Comparison of ENCODE assay signal across 8 cellular contexts in the genomic region with DNA sequence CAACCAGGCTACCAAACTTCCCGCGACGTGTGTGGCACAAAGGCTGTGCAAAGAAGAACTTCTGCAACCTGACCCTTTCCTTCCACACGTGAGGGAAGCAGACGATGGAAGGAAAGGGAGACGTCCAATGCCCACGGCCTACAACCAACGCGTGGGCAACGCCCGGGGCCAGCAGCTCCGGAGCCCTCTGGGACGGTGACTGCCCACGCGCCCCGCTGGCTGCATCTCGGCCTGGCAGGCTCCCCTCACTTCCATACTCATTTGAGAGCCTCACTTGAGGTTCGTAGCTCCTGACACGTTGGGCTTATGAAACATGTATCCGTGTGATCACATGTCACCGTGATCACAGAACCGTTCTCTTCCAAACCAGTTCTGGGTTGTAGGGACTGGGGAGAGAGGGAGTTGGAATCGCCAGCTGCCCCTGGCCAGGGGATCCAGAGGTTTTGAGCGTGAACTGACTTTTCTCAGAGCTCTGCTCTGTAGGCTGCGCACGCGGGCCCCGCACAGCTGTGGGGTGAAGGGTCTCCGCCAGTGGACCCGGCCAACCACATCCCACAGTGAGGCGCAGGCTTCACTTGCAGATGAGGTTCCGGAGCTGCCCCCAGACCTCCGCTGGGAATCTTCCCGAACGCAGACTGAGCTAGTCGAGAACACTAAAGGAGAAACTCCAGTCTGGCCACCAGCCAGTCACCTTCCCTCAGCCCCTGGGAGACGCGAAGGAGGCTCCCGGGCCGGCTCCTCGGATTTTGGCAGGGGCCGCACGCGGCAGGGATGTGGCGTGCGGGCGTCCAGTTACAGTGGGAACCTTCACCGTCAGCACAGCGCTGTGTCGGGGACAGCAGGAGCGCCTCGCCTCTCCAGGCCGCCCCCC. TPM values are rescaled to one million over a fixed set of nuclear protein-coding genes. Genes with fewer than 3 reads are reported as not detected.
DNase-seq lines count a peak whose midpoint lies in the region; ATAC-seq and TF ChIP-seq lines count a peak whose summit lies in the region.

No MANE protein-coding gene starts in this region.

- peaks cover 13% of the 10 kb centered on the region for H3K36me3 Mint-ChIP-seq in IgD-negative memory B cell

- DNase-seq in EH (ENCODE audit: low read depth) (peak; percentile 48), breast epithelium (ENCODE audit: low spot score in 2 of 2) (no peak), left kidney (ENCODE audit: low read depth, low spot score) (peak; percentile 64), suprapubic skin (ENCODE audit: low spot score in 2 of 2) (peak in 1 of 2 donors; percentile 67), superior temporal gyrus (ENCODE audit: extremely low spot score) (no peak)

- no peak for TF ChIP-seq POLR2A in breast epithelium (IDR thresholded peaks at IDR 0.05)
- no peak for TF ChIP-seq POLR2A in suprapubic skin (IDR thresholded peaks at IDR 0.05)

- no peaks in the 10 kb centered on the region for H3K36me3 ChIP-seq in breast epithelium
- H3K36me3 ChIP-seq in suprapubic skin: no peaks in the 10 kb centered on the region

- H3K9me3 ChIP-seq in breast epithelium (no peaks in the 10 kb centered on the region), suprapubic skin (no peaks in the 10 kb centered on the region)

- H3K9me3 Mint-ChIP-seq in IgD-negative memory B cell: peaks cover 0 to 4% (median 2%) of the 10 kb centered on the region in 3 donors

- TF ChIP-seq CTCF in breast epithelium (IDR thresholded peaks at IDR 0.05) (no peak), suprapubic skin (IDR thresholded peaks at IDR 0.05) (no peak)

- no peak for TF ChIP-seq EP300 in suprapubic skin (IDR thresholded peaks at IDR 0.05)

- H3K27ac ChIP-seq in breast epithelium (peak overlapping the region; percentile 80 to 87), suprapubic skin (peak overlapping the region; percentile 81)

- H3K27me3 ChIP-seq in breast epithelium: no peaks in the 10 kb centered on the region
- H3K27me3 ChIP-seq in suprapubic skin: no peaks in the 10 kb centered on the region

- H3K4me3 Mint-ChIP-seq in IgD-negative memory B cell: peak overlapping the region; percentile 49 to 92 (median 82)

- H3K27me3 Mint-ChIP-seq in IgD-negative memory B cell: peaks cover 3% of the 10 kb centered on the region

- no peak for ATAC-seq in HG03342 (IDR thresholded peaks at IDR 0.05; ENCODE audit: unreplicated experiment)
- no peak for ATAC-seq in GM18520 (IDR thresholded peaks at IDR 0.05; ENCODE audit: unreplicated experiment)

- H3K4me3 ChIP-seq in breast epithelium: peak overlapping the region; percentile 72 to 83 (median 82)
- H3K4me3 ChIP-seq in suprapubic skin: peak overlapping the region; percentile 82

- peaks cover 5 to 8% of the 10 kb centered on the region in 2 donors for H3K4me1 ChIP-seq in breast epithelium
- peaks cover 32% of the 10 kb centered on the region for H3K4me1 ChIP-seq in suprapubic skin

- WGBS in suprapubic skin: 70% methylated on average over 34 of the region's 53 CpGs

- intact Hi-C loops in breast epithelium (cut with DNase I; ENCODE audit: low total_unique reads): no loop called here

- no peak overlapping the region for H3K27ac Mint-ChIP-seq in IgD-negative memory B cell

- H3K4me1 Mint-ChIP-seq in IgD-negative memory B cell: peaks cover 7 to 18% (median 8%) of the 10 kb centered on the region in 3 donors

RNA-seq across cellular contexts. Expression of gene LMF1, which starts 1.0 kb away (rescaled TPM):
- polyA plus RNA-seq in IgD-negative memory B cell: 16.1 TPM
- total RNA-seq in breast epithelium (10 to 100 TPM; 14.1 to 26.4 (median 21.4) TPM), suprapubic skin (100 to 1,000 TPM in 1 of 4 donors, 10 to 100 TPM in 3; 32.1 to 117 (median 38.0) TPM)

RNA-seq across cellular contexts. Expression of gene SOX8, which starts 11.8 kb away (rescaled TPM):
- 0.48 TPM for polyA plus RNA-seq in IgD-negative memory B cell
- total RNA-seq in breast epithelium (1 to 10 TPM in 2 of 3 donors, under 1 TPM in 1; 0.32 to 6.6 (median 1.3) TPM), suprapubic skin (10 to 100 TPM in 1 of 4 donors, 1 to 10 TPM in 3; 4.0 to 12.2 (median 7.3) TPM)

Comparison
In these comparisons a context has a peak if more than half of its experiments do, and no peak if none do; other contexts are left out.
1. DNase-seq: peak in EH (single experiment) and left kidney (single experiment); none in breast epithelium (0 of 2) and superior temporal gyrus (single experiment).